1 cellular context compared by ENCODE assay signal in genomic region chr16:4293181-4293716, GRCh38.
TF ChIP-seq lines count a peak whose summit lies in the region.

No MANE protein-coding gene starts in this region.

TF ChIP-seq in SK-N-SH, 30 proteins besides CTCF, POLR2A, EP300 and RAD21 (continued from another document):
- TF ChIP-seq REST (IDR thresholded peaks at IDR 0.05; ENCODE audit: low read depth, low read length), result no peak
- TF ChIP-seq MXI1 (IDR thresholded peaks at IDR 0.05; ENCODE audit: low read depth, low read length), result no peak
- no peak for TF ChIP-seq IRF3 (IDR thresholded peaks at IDR 0.05; ENCODE audit: low read depth, low read length)
- no peak for TF ChIP-seq POLR2AphosphoS5 (IDR thresholded peaks at IDR 0.05; ENCODE audit: low read depth, low read length)
- TF ChIP-seq USF2 (IDR thresholded peaks at IDR 0.05; ENCODE audit: borderline replicate concordance, low read depth, low read length), result no peak
